16 cellular contexts compared by ENCODE assay signal in genomic region chr4:87426865-87427517, GRCh38. TPM values are rescaled to one million over a fixed set of nuclear protein-coding genes. Genes with fewer than 3 reads are reported as not detected.
DNase-seq lines count a peak whose midpoint lies in the region; ATAC-seq and TF ChIP-seq lines count a peak whose summit lies in the region.
"Had no signal": no experiment of that assay in that cellular context is flagged by ENCODE, and none has a peak within 500 bp of the region (broad histone marks: within the 10 kb centered on the region; RNA-seq: fewer than 3 reads in every experiment).

No MANE protein-coding gene starts in this region.

- peaks cover 79% of the 10 kb centered on the region for H3K4me1 Mint-ChIP-seq in CD4-positive, alpha-beta T cell (ENCODE audit: low read depth)
- peaks cover 13% of the 10 kb centered on the region for H3K4me1 Mint-ChIP-seq in activated T-helper 17 cell treated with anti-CD3 and anti-CD28 coated beads, Interleukin-2, amount 50 U/mL, for 72 hours
- peaks cover 28% of the 10 kb centered on the region for H3K4me1 Mint-ChIP-seq in neural crest cell

- intact Hi-C loops in CD4-positive, alpha-beta T cell (cut with DNase I, micrococcal nuclease): loop anchor here in 1 of 2 experiments (10.0 kb wide), 1 partner anchor 422 kb away; no protein-coding TSS in a partner anchor

- H3K9me3 ChIP-seq in CD4-positive, alpha-beta T cell (ENCODE audit: control insufficient read depth, low read length): no peaks in the 10 kb centered on the region
- H3K9me3 ChIP-seq in HEK293 (ENCODE audit: control insufficient read depth, insufficient read depth, low read depth, low read length): no peaks in the 10 kb centered on the region
- H3K9me3 ChIP-seq: BE2C, Caco-2 had no signal

- H3K9me3 Mint-ChIP-seq in CD4-positive, alpha-beta T cell: no peaks in the 10 kb centered on the region
- H3K9me3 Mint-ChIP-seq in activated T-helper 17 cell treated with anti-CD3 and anti-CD28 coated beads, Interleukin-2, amount 50 U/mL, for 72 hours: no peaks in the 10 kb centered on the region
- H3K9me3 Mint-ChIP-seq in neural crest cell: no peaks in the 10 kb centered on the region
- H3K9me3 Mint-ChIP-seq: CD8-positive, alpha-beta T cell; IgD-negative memory B cell had no signal

- H3K4me1 ChIP-seq in HEK293 (ENCODE audit: control insufficient read depth, insufficient read depth, low read length): no peaks in the 10 kb centered on the region; the same call in 1 of the 2 replicates

- H3K27ac Mint-ChIP-seq in CD4-positive, alpha-beta T cell: no peak overlapping the region
- H3K27ac Mint-ChIP-seq in activated T-helper 17 cell treated with anti-CD3 and anti-CD28 coated beads, Interleukin-2, amount 50 U/mL, for 72 hours: peak overlapping the region; percentile 10
- no peak overlapping the region for H3K27ac Mint-ChIP-seq in neural crest cell (ENCODE audit: unreplicated experiment)
- H3K27ac Mint-ChIP-seq: CD8-positive, alpha-beta T cell; IgD-negative memory B cell had no signal

- TF ChIP-seq CTCF in CD4-positive, alpha-beta T cell (IDR thresholded peaks at IDR 0.05): no peak
- TF ChIP-seq CTCF in HEK293 (tag by site-specific recombination; IDR thresholded peaks at IDR 0.05): no peak
- no peak for TF ChIP-seq CTCF in neural crest cell (conservative IDR thresholded peaks at IDR 0.05)

- H3K36me3 ChIP-seq in HEK293 (ENCODE audit: control insufficient read depth in 2 of 2, insufficient read depth in 1 of 2, low read length in 2 of 2): no peaks in the 10 kb centered on the region
- H3K36me3 ChIP-seq: BE2C had no signal

- H3K27ac ChIP-seq in CD4-positive, alpha-beta T cell (ENCODE audit: low read depth, low read length): no peak overlapping the region
- H3K27ac ChIP-seq in HEK293 (ENCODE audit: extremely low read depth, low read depth, low read length): no peak overlapping the region
- H3K27ac ChIP-seq: C4-2B, GM23248 had no signal

- no peak for ATAC-seq in CD4-positive, alpha-beta T cell (ENCODE audit: poor library complexity)
- ATAC-seq in activated T-helper 17 cell treated with anti-CD3 and anti-CD28 coated beads, Interleukin-2, amount 50 U/mL, for 72 hours (replicated peaks): no peak
- no peak for ATAC-seq in HG03045 (IDR thresholded peaks at IDR 0.05; ENCODE audit: unreplicated experiment)
- ATAC-seq: CD8-positive, alpha-beta T cell; HCT116 had no signal

- H3K4me3 Mint-ChIP-seq in CD4-positive, alpha-beta T cell: peak overlapping the region; percentile 17
- no peak overlapping the region for H3K4me3 Mint-ChIP-seq in activated T-helper 17 cell treated with anti-CD3 and anti-CD28 coated beads, Interleukin-2, amount 50 U/mL, for 72 hours
- peak overlapping the region; percentile 59 for H3K4me3 Mint-ChIP-seq in neural crest cell
- H3K4me3 Mint-ChIP-seq: CD8-positive, alpha-beta T cell had no signal

- H3K27me3 ChIP-seq in CD4-positive, alpha-beta T cell (ENCODE audit: control insufficient read depth, insufficient read depth, low read length): no peaks in the 10 kb centered on the region
- H3K27me3 ChIP-seq: BE2C had no signal

- no peaks in the 10 kb centered on the region for H3K27me3 Mint-ChIP-seq in CD4-positive, alpha-beta T cell
- H3K27me3 Mint-ChIP-seq in activated T-helper 17 cell treated with anti-CD3 and anti-CD28 coated beads, Interleukin-2, amount 50 U/mL, for 72 hours: no peaks in the 10 kb centered on the region
- no peaks in the 10 kb centered on the region for H3K27me3 Mint-ChIP-seq in neural crest cell (ENCODE audit: low read depth)
- H3K27me3 Mint-ChIP-seq: IgD-negative memory B cell had no signal

- no peak overlapping the region for H3K4me3 ChIP-seq in HEK293 (ENCODE audit: low read depth, low read length)
- H3K4me3 ChIP-seq: GM23248 had no signal

- POLR2A ChIA-PET in CD4-positive, alpha-beta T cell (lab: Charles Lee): no interaction called here
- POLR2A ChIA-PET in HEK293 (lab: Yijun Ruan, JAX): no interaction called here

- peaks cover 14% of the 10 kb centered on the region for H3K36me3 Mint-ChIP-seq in CD4-positive, alpha-beta T cell (ENCODE audit: low read depth)
- H3K36me3 Mint-ChIP-seq in activated T-helper 17 cell treated with anti-CD3 and anti-CD28 coated beads, Interleukin-2, amount 50 U/mL, for 72 hours (ENCODE audit: low read depth): peaks cover 6% of the 10 kb centered on the region
- no peaks in the 10 kb centered on the region for H3K36me3 Mint-ChIP-seq in neural crest cell (ENCODE audit: low read depth)
- H3K36me3 Mint-ChIP-seq: IgD-negative memory B cell had no signal

- CTCF ChIA-PET in CD4-positive, alpha-beta T cell (lab: Charles Lee): no interaction called here
- CTCF ChIA-PET in HEK293 (lab: Yijun Ruan, JAX): no interaction called here

- DNase-seq in CD4-positive, alpha-beta T cell: no peak
- DNase-seq in neural crest cell (ENCODE audit: low read depth, low spot score) (no peak), NCI-H774 (lab: John Stamatoyannopoulos, UW) (no peak), GDM1 (lab: John Stamatoyannopoulos, UW) (no peak)
- DNase-seq: BE2C; Caco-2; CD8-positive, alpha-beta T cell; DND-41; GF-D8; GM23248 had no signal

TF ChIP-seq in HEK293, 187 proteins besides CTCF, POLR2A, EP300 and RAD21:
- TF ChIP-seq GFI1B (tag by site-specific recombination; IDR thresholded peaks at IDR 0.05) (no peak), ZNF362 (tag by site-specific recombination; IDR thresholded peaks at IDR 0.05) (peak; percentile 86)

RNA-seq across cellular contexts. Expression of gene NUDT9, which starts 4.6 kb away (rescaled TPM):
- 1 to 10 TPM; 4.4 to 4.8 TPM for total RNA-seq in CD4-positive, alpha-beta T cell
- 1 to 10 TPM; 4.4 to 9.8 TPM for total RNA-seq in activated T-helper 17 cell treated with anti-CD3 and anti-CD28 coated beads, Interleukin-2, amount 50 U/mL, for 72 hours
- 22.6 and 25.4 TPM in 2 replicates for total RNA-seq in neural crest cell

RNA-seq across cellular contexts. Expression of gene HSD17B11, which starts 36.0 kb away (rescaled TPM):
- total RNA-seq in CD4-positive, alpha-beta T cell: 10 to 100 TPM; 34.9 to 36.5 TPM
- total RNA-seq in activated T-helper 17 cell treated with anti-CD3 and anti-CD28 coated beads, Interleukin-2, amount 50 U/mL, for 72 hours: 10 to 100 TPM; 17.6 to 22.4 TPM
- 18.4 and 22.6 TPM in 2 replicates for total RNA-seq in neural crest cell
